8 cellular contexts compared by ENCODE assay signal in the genomic region with DNA sequence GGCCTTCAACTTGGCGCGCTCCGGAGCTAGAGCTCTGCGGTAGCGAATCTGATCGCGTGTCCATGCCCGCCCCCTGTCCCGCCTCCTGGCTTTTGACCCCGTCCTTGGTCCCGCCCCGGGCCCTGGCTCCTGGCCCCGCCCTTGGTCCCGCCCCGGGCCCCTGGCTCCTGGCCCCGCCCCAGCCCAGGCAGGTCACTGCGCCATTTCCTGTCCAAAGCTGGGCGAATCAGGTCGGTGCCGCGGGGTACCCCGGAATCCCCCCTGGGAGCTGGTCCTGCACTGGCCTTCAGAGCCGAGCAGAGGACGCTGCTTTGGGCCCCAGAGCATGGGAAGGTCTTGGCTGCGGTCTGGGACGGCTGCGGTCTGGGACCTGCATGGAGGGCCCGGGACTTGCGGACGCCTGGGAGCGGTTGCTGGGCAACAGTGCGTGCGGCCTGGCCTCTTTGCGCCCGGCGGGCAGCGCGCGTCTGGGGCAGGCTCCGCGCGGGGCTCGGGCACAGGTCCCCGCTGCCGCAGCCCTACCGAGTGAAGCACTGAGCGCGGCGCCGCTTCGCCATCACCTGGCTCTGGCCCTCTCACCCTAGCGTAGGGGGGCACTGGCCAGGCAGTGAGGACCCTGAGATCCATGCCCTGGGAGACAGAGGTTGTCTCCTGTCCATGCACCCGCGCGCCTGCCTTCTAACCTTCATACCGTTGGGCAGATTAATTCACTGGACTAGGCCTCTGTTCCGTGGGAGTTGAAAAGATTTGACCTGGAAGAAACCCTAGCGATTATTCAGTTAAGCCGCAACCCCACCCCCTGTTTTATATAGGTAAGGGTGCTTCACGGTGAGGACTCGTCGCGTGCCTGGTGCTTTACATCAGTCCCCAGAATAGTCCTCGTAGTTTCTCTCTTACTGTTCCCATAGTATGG. TPM values are rescaled to one million over a fixed set of nuclear protein-coding genes. Genes with fewer than 3 reads are reported as not detected.
DNase-seq lines count a peak whose midpoint lies in the region; ATAC-seq and TF ChIP-seq lines count a peak whose summit lies in the region.

A gene with protein sequence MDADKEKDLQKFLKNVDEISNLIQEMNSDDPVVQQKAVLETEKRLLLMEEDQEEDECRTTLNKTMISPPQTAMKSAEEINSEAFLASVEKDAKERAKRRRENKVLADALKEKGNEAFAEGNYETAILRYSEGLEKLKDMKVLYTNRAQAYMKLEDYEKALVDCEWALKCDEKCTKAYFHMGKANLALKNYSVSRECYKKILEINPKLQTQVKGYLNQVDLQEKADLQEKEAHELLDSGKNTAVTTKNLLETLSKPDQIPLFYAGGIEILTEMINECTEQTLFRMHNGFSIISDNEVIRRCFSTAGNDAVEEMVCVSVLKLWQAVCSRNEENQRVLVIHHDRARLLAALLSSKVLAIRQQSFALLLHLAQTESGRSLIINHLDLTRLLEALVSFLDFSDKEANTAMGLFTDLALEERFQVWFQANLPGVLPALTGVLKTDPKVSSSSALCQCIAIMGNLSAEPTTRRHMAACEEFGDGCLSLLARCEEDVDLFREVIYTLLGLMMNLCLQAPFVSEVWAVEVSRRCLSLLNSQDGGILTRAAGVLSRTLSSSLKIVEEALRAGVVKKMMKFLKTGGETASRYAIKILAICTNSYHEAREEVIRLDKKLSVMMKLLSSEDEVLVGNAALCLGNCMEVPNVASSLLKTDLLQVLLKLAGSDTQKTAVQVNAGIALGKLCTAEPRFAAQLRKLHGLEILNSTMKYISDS (plus strand): TSS at position 195 of the 913 bp plus-strand sequence. CDS start 1,675 bp downstream, outside the sequence.

- peak; percentile 26 to 30 for TF ChIP-seq POLR2A in gastroesophageal sphincter (IDR thresholded peaks at IDR 0.05)

- H3K36me3 ChIP-seq in gastroesophageal sphincter = peaks cover 0 to 29% of the 10 kb centered on the region in 2 donors

- ATAC-seq in GM21526 (IDR thresholded peaks at IDR 0.05; ENCODE audit: low FRiP score, unreplicated experiment) = peak; percentile 95
- peak; percentile 99 for ATAC-seq in gastroesophageal sphincter

- DNase-seq in DMS114 treated with DMSO at 0.1 percent for 48 hours (lab: John Stamatoyannopoulos, UW; ENCODE audit: unreplicated experiment) (peak; percentile 72), HuH-7.5 (ENCODE audit: low spot score) (peak; percentile 57), SHP77 (lab: John Stamatoyannopoulos, UW) (peak; percentile 81 to 87), non-pigmented ciliary epithelial cell (ENCODE audit: low read depth) (peak; percentile 31)
- DNase-seq in activated naive CD4-positive, alpha-beta T cell treated with Interleukin-2 at 50 U/mL for 16 hours = peak; percentile 96

- peak in 1 of 4 experiments; percentile 11 for TF ChIP-seq CTCF in gastroesophageal sphincter (IDR thresholded peaks at IDR 0.05)
- no peak for TF ChIP-seq CTCF in subcutaneous adipose tissue (IDR thresholded peaks at IDR 0.05; ENCODE audit: low read depth)

- no peak for TF ChIP-seq EP300 in gastroesophageal sphincter (IDR thresholded peaks at IDR 0.05)

- H3K4me1 ChIP-seq in gastroesophageal sphincter = peaks cover 3 to 28% (median 7%) of the 10 kb centered on the region in 3 donors

- no peaks in the 10 kb centered on the region for H3K9me3 ChIP-seq in gastroesophageal sphincter

- H3K27ac ChIP-seq in gastroesophageal sphincter = peak within 1 kb of the TSS; percentile 65 to 93 (median 88)

- no peaks in the 10 kb centered on the region for H3K27me3 ChIP-seq in gastroesophageal sphincter

- 12 to 30% methylated on average over 5 to 6 of the region's 64 CpGs for WGBS in gastroesophageal sphincter (ENCODE audit: low coverage in 1 of 2), 2 donors

- peak within 1 kb of the TSS; percentile 70 to 83 for H3K4me3 ChIP-seq in gastroesophageal sphincter

RNA-seq across cellular contexts. Expression of the gene that starts here (rescaled TPM):
- total RNA-seq in gastroesophageal sphincter = 10 to 100 TPM; 10.8 to 23.5 (median 17.2) TPM
- total RNA-seq in subcutaneous adipose tissue = 10 to 100 TPM; 10.6 to 17.7 (median 12.2) TPM

Comparison
In these comparisons a context has a peak if more than half of its experiments do, and no peak if none do; other contexts are left out.
1. Peak in every context shown above with its lines: DNase-seq, ATAC-seq, H3K4me3 ChIP-seq and H3K27ac ChIP-seq.
2. DNase-seq: peak in every context shown above with its lines; median percentile 96 in activated naive CD4-positive, alpha-beta T cell treated with Interleukin-2 at 50 U/mL for 16 hours; 84 in SHP77; 72 in DMS114 treated with DMSO at 0.1 percent for 48 hours; 57 in HuH-7.5; 31 in non-pigmented ciliary epithelial cell.